Comparison of ENCODE assay signal across 9 cellular contexts in genomic region chr14:55446127-55446736, GRCh38. TPM values are rescaled to one million over a fixed set of nuclear protein-coding genes. Genes with fewer than 3 reads are reported as not detected.
A peak's percentile ranks its signal among the peaks of the same experiment; 100 is the strongest.
DNase-seq lines count a peak whose midpoint lies in the region; ATAC-seq and TF ChIP-seq lines count a peak whose summit lies in the region.
"Had no signal": no experiment of that assay in that cellular context is flagged by ENCODE, and none has a peak within 500 bp of the region (broad histone marks: within the 10 kb centered on the region; RNA-seq: fewer than 3 reads in every experiment).

No MANE protein-coding gene starts in this region.

- H3K4me1 Mint-ChIP-seq in neural progenitor cell = peaks cover 12% of the 10 kb centered on the region

- no peaks in the 10 kb centered on the region for H3K36me3 Mint-ChIP-seq in neural progenitor cell
- H3K36me3 Mint-ChIP-seq: activated naive CD8-positive, alpha-beta T cell had no signal

- H4K20me1 ChIP-seq in neural progenitor cell (ENCODE audit: low read depth) = no peaks in the 10 kb centered on the region

- no peak overlapping the region for H3K9ac ChIP-seq in neural progenitor cell

- peak; percentile 40 for DNase-seq in DMS79 (lab: John Stamatoyannopoulos, UW)
- DNase-seq in HuH-7.5 (ENCODE audit: low spot score) = peak; percentile 61
- peak; percentile 40 for DNase-seq in NOMO-1 treated with DMSO at 0.1 percent for 48 hours (lab: John Stamatoyannopoulos, UW; ENCODE audit: unreplicated experiment)
- peak; percentile 68 for DNase-seq in activated CD8-positive, alpha-beta memory T cell treated with anti-CD3 and anti-CD28 coated beads, Interleukin-2, amount 50 U/mL, for 48 hours
- DNase-seq in fibroblast of mammary gland (ENCODE audit: low read depth) = peak; percentile 88
- DNase-seq in neural progenitor cell (ENCODE audit: low spot score) = peak; percentile 91
- DNase-seq in uterus = peak in 1 of 2 donors; percentile 48

- no peaks in the 10 kb centered on the region for H3K27me3 Mint-ChIP-seq in neural progenitor cell (ENCODE audit: insufficient read depth, low read depth)
- H3K27me3 Mint-ChIP-seq: activated naive CD8-positive, alpha-beta T cell had no signal

- H3K4me1 ChIP-seq in neural progenitor cell = no peaks in the 10 kb centered on the region
- no peaks in the 10 kb centered on the region for H3K4me1 ChIP-seq in uterus

- H3K36me3 ChIP-seq in neural progenitor cell = no peaks in the 10 kb centered on the region
- H3K36me3 ChIP-seq in uterus = no peaks in the 10 kb centered on the region

- ATAC-seq in HG03342 (IDR thresholded peaks at IDR 0.05; ENCODE audit: unreplicated experiment) = no peak

- intact Hi-C loops in uterus (cut with DNase I; ENCODE audit: low total_unique reads) = no loop called here

- no peak overlapping the region for H3K27ac ChIP-seq in neural progenitor cell
- H3K27ac ChIP-seq in uterus = no peak overlapping the region

- no peak overlapping the region for H2AFZ ChIP-seq in neural progenitor cell (replicated peaks)

- no peaks in the 10 kb centered on the region for H3K79me2 ChIP-seq in neural progenitor cell (ENCODE audit: low read depth)

- no peak overlapping the region for H3K27ac Mint-ChIP-seq in neural progenitor cell
- H3K27ac Mint-ChIP-seq: activated naive CD8-positive, alpha-beta T cell had no signal

- no peak overlapping the region for H3K4me2 ChIP-seq in neural progenitor cell

- H3F3A ChIP-seq in neural progenitor cell (ENCODE audit: low read depth) = no peaks in the 10 kb centered on the region

- H3K4me3 ChIP-seq in fibroblast of mammary gland (ENCODE audit: control insufficient read depth, low read depth, low read length) (no peak overlapping the region), neural progenitor cell (no peak overlapping the region), uterus (no peak overlapping the region)

- TF ChIP-seq CTCF in fibroblast of mammary gland (conservative IDR thresholded peaks at IDR 0.05; ENCODE audit: control insufficient read depth, insufficient read depth, low read depth, low read length) (peak; percentile 74), neural progenitor cell (IDR thresholded peaks at IDR 0.05) (peak; percentile 91), uterus (IDR thresholded peaks at IDR 0.05) (peak; percentile 34 to 53 (median 44))

- H3K9me3 ChIP-seq in neural progenitor cell (ENCODE audit: low read depth) (no peaks in the 10 kb centered on the region), uterus (no peaks in the 10 kb centered on the region)

- no peak overlapping the region for H3K4me3 Mint-ChIP-seq in neural progenitor cell
- H3K4me3 Mint-ChIP-seq: activated naive CD8-positive, alpha-beta T cell had no signal

- H3K9me3 Mint-ChIP-seq in neural progenitor cell = no peaks in the 10 kb centered on the region

- TF ChIP-seq POLR2A in uterus (IDR thresholded peaks at IDR 0.05) = no peak

- no peaks in the 10 kb centered on the region for H3K27me3 ChIP-seq in neural progenitor cell
- H3K27me3 ChIP-seq in uterus = no peaks in the 10 kb centered on the region

RNA-seq across cellular contexts. Expression of gene TBPL2, which starts 5.8 kb away (rescaled TPM):
- total RNA-seq in neural progenitor cell (ENCODE audit: low replicate concordance) = not detected in 2 replicates
- not detected for total RNA-seq in uterus

RNA-seq across cellular contexts. Expression of gene ATG14, which starts 34.6 kb away (rescaled TPM):
- 19.9 and 28.8 TPM in 2 replicates for total RNA-seq in neural progenitor cell (ENCODE audit: low replicate concordance)
- total RNA-seq in uterus = 10 to 100 TPM in 3 of 4 donors, 1 to 10 TPM in 1; 6.1 to 26.5 (median 13.0) TPM
